8 cellular contexts compared by ENCODE assay signal in genomic region chr20:64049060-64049886, GRCh38. TPM values are rescaled to one million over a fixed set of nuclear protein-coding genes. Genes with fewer than 3 reads are reported as not detected.
A peak's percentile ranks its signal among the peaks of the same experiment; 100 is the strongest.
DNase-seq lines count a peak whose midpoint lies in the region; ATAC-seq and TF ChIP-seq lines count a peak whose summit lies in the region.

Gene SOX18, minus strand, starts transcription at chr20:64049639. Its CDS starts 123 bp downstream, at chr20:64049516.

- no peaks in the 10 kb centered on the region for H3K9me3 ChIP-seq in esophagus squamous epithelium

- H3K27ac Mint-ChIP-seq in T-cell: no peak within 1 kb of the TSS

- H3K9me3 Mint-ChIP-seq in T-cell: no peaks in the 10 kb centered on the region

- peak in 1 of 4 donors; percentile 27 for TF ChIP-seq POLR2A in esophagus squamous epithelium (IDR thresholded peaks at IDR 0.05)

- H3K4me1 Mint-ChIP-seq in T-cell: peaks cover 14 to 35% (median 29%) of the 10 kb centered on the region in 3 donors

- H3K27me3 ChIP-seq in esophagus squamous epithelium: peaks cover 7 to 99% (median 15%) of the 10 kb centered on the region in 4 donors

- POLR2A ChIA-PET in T-cell (lab: Charles Lee): interaction anchor here in 1 of 2 donors (0.7 kb wide), 1 partner anchor 157 kb away, joined by 3 read pairs; no protein-coding TSS in a partner anchor

- peak; percentile 81 for DNase-seq in DMS53 (lab: John Stamatoyannopoulos, UW)
- no peak for DNase-seq in DMS53 treated with DMSO at 0.1 percent for 48 hours (lab: John Stamatoyannopoulos, UW; ENCODE audit: unreplicated experiment)
- DNase-seq in T-cell: peak in 5 of 34 experiments; percentile 13 to 45 (median 33)
- no peak for DNase-seq in esophagus squamous epithelium (lab: John Stamatoyannopoulos, UW)
- DNase-seq in posterior vena cava (ENCODE audit: low spot score): no peak

- H3K27ac ChIP-seq in esophagus squamous epithelium: peak within 1 kb of the TSS; percentile 56 to 82 (median 72)

- 0% methylated on average over 2 of the region's 112 CpGs; no CpG with 5 or more reads in 1 of the 2 donors for WGBS in esophagus squamous epithelium, 2 donors

- CTCF ChIA-PET in T-cell (lab: Charles Lee): no interaction called here

- intact Hi-C loops in esophagus squamous epithelium (cut with DNase I): no loop called here
- intact Hi-C loops in posterior vena cava (cut with DNase I): no loop called here

- peak within 1 kb of the TSS; percentile 25 to 65 (median 65) for H3K4me3 Mint-ChIP-seq in T-cell

- peak; percentile 53 to 63 (median 59) for ATAC-seq in T-cell (replicated peaks in 1 of 4)
- no peak for ATAC-seq in HG02678 (IDR thresholded peaks at IDR 0.05; ENCODE audit: unreplicated experiment)
- no peak for ATAC-seq in HG02798 (IDR thresholded peaks at IDR 0.05; ENCODE audit: poor library complexity, unreplicated experiment)
- no peak for ATAC-seq in HG03378 (IDR thresholded peaks at IDR 0.05; ENCODE audit: unreplicated experiment)

- peaks cover 12 to 52% of the 10 kb centered on the region in 2 donors for H3K27me3 Mint-ChIP-seq in T-cell

- H3K4me3 ChIP-seq in esophagus squamous epithelium: peak within 1 kb of the TSS; percentile 23 to 63 (median 42)

- no peaks in the 10 kb centered on the region for H3K36me3 Mint-ChIP-seq in T-cell

- H3K36me3 ChIP-seq in esophagus squamous epithelium: no peaks in the 10 kb centered on the region

- H3K4me1 ChIP-seq in esophagus squamous epithelium: peaks cover 28 to 80% (median 42%) of the 10 kb centered on the region in 3 donors

- TF ChIP-seq CTCF in esophagus squamous epithelium (IDR thresholded peaks at IDR 0.05): no peak

RNA-seq across cellular contexts. Expression of gene SOX18, which starts in this region (rescaled TPM):
- total RNA-seq in T-cell (under 1 TPM in 3 of 5 donors, not detected in 2; 0.35 to 0.56 (median 0.44) TPM), esophagus squamous epithelium (1 to 10 TPM; 1.3 to 4.5 (median 3.9) TPM), posterior vena cava (10 to 100 TPM; 40.8 to 47.6 TPM)

Comparison
In these comparisons a context has a peak if more than half of its experiments do, and no peak if none do; other contexts are left out.
1. RNA of gene SOX18 (total RNA-seq): 40.8 to 47.6 TPM in posterior vena cava; 1.3 to 4.5 TPM in esophagus squamous epithelium and 0.35 to 0.56 TPM in T-cell; every median in the first group is over 4 times any median in the second.
2. Peak in ATAC-seq in T-cell; RNA of the gene not detected or under 1 TPM.